1 cellular context compared by ENCODE assay signal in the genomic region with DNA sequence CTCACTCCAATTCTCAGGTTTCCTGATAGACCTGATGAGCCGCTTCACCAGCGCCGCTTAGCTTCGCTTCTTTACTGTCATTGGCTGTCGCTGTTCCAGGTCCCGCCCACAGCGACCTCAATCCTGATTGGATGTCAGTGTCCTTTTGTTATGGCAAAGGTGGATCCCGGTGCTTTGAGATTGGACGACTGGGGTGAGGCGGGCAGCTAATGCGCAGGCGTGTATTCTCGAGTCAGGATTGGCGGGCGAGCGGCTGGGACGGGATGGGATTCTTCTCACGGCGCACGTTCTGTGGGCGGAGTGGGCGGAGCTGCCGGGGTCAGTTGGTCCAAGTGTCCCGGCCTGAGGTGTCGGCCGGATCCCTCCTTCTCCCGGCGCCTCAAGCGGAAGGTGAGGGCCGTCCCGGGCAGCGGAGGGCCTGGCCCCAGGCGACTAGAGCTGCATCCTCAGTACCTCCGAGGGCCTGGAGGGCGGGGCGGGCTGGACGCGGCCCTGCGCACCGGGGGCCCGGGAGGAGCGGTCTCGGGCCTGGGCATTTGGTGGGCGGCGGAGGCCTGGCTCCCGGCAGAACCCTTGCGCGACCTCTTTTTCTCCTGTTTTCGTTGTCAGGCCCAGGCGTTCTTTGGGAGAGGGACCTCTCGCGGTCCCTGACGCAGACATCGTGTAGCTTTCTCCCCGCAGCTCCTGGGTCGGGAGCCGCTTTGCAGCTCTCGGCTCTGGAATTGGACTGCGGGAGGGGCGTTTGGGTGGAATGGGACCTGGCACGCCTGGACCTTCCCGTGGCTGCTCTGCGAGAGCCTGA.
A peak's percentile ranks its signal among the peaks of the same experiment; 100 is the strongest.
TF ChIP-seq lines count a peak whose summit lies in the region.

A gene (plus strand): TSS at position 319 of the 802 bp plus-strand sequence. CDS start 5,525 bp downstream, outside the sequence.

TF ChIP-seq in GM12878, 131 proteins besides CTCF, POLR2A, EP300 and RAD21 (continued from another document):
- TF ChIP-seq NFYA (IDR thresholded peaks at IDR 0.05; ENCODE audit: borderline replicate concordance, low read depth, low read length) (peak; percentile 48), RCOR1 (conservative IDR thresholded peaks at IDR 0.05; ENCODE audit: low read depth, low read length) (peak; percentile 67; the same call in 1 of the 2 replicates), CBFB (IDR thresholded peaks at IDR 0.05; ENCODE audit: low read depth) (no peak), MXI1 (IDR thresholded peaks at IDR 0.05; ENCODE audit: low read depth, low read length) (peak; percentile 79; the same call in 1 of the 2 replicates), TCF3 (IDR thresholded peaks at IDR 0.05; ENCODE audit: borderline replicate concordance, insufficient read depth, low read depth, low read length) (no peak), GATAD2B (conservative IDR thresholded peaks at IDR 0.05; ENCODE audit: low read depth) (peak; percentile 41), RFX5 (IDR thresholded peaks at IDR 0.05; ENCODE audit: low read depth, low read length) (peak; percentile 33; the same call in 1 of the 2 replicates), CHD2 (IDR thresholded peaks at IDR 0.05; ENCODE audit: borderline replicate concordance, low read depth, low read length) (peak; percentile 67; the same call in 1 of the 2 replicates), YY1 (IDR thresholded peaks at IDR 0.05; ENCODE audit: low read depth, low read length) (0 out of 2 replicates have a peak, but pooled peaks have one; percentile 11), HDGF (IDR thresholded peaks at IDR 0.05) (peak; percentile 94), CREB1 (IDR thresholded peaks at IDR 0.05; ENCODE audit: low read depth) (0 out of 2 replicates have a peak, but pooled peaks have one; percentile 4), BHLHE40 (IDR thresholded peaks at IDR 0.05; ENCODE audit: borderline replicate concordance in 1 of 2, low read depth in 2 of 2, low read length in 1 of 2) (peak; percentile 88 to 95), IKZF2 (IDR thresholded peaks at IDR 0.05) (peak in 1 of 2 experiments; percentile 5; a peak in 2 of 4 replicates), FOS (IDR thresholded peaks at IDR 0.05; ENCODE audit: borderline replicate concordance, extremely low read depth, insufficient read length) (peak; percentile 32), NR2C1 (IDR thresholded peaks at IDR 0.05) (peak; percentile 62), SIN3A (IDR thresholded peaks at IDR 0.05; ENCODE audit: low read depth, low read length) (peak; percentile 60; the same call in 1 of the 2 replicates), NR2F1 (conservative IDR thresholded peaks at IDR 0.05) (peak; percentile 86), HCFC1 (IDR thresholded peaks at IDR 0.05; ENCODE audit: low read length) (no peak; the same call in 1 of the 2 replicates), BRCA1 (IDR thresholded peaks at IDR 0.05; ENCODE audit: low read depth, low read length) (no peak), EED (IDR thresholded peaks at IDR 0.05; ENCODE audit: low read depth) (peak; percentile 45; the same call in 1 of the 2 replicates), POLR2AphosphoS2 (IDR thresholded peaks at IDR 0.05; ENCODE audit: low read depth, low read length) (peak; percentile 49; the same call in 1 of the 2 replicates), CBX5 (IDR thresholded peaks at IDR 0.05; ENCODE audit: low read depth) (no peak)
- TF ChIP-seq, protein P1, sequence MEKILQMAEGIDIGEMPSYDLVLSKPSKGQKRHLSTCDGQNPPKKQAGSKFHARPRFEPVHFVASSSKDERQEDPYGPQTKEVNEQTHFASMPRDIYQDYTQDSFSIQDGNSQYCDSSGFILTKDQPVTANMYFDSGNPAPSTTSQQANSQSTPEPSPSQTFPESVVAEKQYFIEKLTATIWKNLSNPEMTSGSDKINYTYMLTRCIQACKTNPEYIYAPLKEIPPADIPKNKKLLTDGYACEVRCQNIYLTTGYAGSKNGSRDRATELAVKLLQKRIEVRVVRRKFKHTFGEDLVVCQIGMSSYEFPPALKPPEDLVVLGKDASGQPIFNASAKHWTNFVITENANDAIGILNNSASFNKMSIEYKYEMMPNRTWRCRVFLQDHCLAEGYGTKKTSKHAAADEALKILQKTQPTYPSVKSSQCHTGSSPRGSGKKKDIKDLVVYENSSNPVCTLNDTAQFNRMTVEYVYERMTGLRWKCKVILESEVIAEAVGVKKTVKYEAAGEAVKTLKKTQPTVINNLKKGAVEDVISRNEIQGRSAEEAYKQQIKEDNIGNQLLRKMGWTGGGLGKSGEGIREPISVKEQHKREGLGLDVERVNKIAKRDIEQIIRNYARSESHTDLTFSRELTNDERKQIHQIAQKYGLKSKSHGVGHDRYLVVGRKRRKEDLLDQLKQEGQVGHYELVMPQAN (conservative IDR thresholded peaks at IDR 0.05): 0 out of 2 replicates have a peak, but pooled peaks have one; percentile 45
- TF ChIP-seq, protein P2, sequence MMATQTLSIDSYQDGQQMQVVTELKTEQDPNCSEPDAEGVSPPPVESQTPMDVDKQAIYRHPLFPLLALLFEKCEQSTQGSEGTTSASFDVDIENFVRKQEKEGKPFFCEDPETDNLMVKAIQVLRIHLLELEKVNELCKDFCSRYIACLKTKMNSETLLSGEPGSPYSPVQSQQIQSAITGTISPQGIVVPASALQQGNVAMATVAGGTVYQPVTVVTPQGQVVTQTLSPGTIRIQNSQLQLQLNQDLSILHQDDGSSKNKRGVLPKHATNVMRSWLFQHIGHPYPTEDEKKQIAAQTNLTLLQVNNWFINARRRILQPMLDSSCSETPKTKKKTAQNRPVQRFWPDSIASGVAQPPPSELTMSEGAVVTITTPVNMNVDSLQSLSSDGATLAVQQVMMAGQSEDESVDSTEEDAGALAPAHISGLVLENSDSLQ (IDR thresholded peaks at IDR 0.05): peak; percentile 91
- TF ChIP-seq, protein P3, sequence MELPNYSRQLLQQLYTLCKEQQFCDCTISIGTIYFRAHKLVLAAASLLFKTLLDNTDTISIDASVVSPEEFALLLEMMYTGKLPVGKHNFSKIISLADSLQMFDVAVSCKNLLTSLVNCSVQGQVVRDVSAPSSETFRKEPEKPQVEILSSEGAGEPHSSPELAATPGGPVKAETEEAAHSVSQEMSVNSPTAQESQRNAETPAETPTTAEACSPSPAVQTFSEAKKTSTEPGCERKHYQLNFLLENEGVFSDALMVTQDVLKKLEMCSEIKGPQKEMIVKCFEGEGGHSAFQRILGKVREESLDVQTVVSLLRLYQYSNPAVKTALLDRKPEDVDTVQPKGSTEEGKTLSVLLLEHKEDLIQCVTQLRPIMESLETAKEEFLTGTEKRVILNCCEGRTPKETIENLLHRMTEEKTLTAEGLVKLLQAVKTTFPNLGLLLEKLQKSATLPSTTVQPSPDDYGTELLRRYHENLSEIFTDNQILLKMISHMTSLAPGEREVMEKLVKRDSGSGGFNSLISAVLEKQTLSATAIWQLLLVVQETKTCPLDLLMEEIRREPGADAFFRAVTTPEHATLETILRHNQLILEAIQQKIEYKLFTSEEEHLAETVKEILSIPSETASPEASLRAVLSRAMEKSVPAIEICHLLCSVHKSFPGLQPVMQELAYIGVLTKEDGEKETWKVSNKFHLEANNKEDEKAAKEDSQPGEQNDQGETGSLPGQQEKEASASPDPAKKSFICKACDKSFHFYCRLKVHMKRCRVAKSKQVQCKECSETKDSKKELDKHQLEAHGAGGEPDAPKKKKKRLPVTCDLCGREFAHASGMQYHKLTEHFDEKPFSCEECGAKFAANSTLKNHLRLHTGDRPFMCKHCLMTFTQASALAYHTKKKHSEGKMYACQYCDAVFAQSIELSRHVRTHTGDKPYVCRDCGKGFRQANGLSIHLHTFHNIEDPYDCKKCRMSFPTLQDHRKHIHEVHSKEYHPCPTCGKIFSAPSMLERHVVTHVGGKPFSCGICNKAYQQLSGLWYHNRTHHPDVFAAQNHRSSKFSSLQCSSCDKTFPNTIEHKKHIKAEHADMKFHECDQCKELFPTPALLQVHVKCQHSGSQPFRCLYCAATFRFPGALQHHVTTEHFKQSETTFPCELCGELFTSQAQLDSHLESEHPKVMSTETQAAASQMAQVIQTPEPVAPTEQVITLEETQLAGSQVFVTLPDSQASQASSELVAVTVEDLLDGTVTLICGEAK (IDR thresholded peaks at IDR 0.05; ENCODE audit: borderline replicate concordance): no peak
- TF ChIP-seq, protein P4, sequence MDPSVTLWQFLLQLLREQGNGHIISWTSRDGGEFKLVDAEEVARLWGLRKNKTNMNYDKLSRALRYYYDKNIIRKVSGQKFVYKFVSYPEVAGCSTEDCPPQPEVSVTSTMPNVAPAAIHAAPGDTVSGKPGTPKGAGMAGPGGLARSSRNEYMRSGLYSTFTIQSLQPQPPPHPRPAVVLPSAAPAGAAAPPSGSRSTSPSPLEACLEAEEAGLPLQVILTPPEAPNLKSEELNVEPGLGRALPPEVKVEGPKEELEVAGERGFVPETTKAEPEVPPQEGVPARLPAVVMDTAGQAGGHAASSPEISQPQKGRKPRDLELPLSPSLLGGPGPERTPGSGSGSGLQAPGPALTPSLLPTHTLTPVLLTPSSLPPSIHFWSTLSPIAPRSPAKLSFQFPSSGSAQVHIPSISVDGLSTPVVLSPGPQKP (IDR thresholded peaks at IDR 0.05; ENCODE audit: low read depth, low read length): no peak
- TF ChIP-seq, protein P5, sequence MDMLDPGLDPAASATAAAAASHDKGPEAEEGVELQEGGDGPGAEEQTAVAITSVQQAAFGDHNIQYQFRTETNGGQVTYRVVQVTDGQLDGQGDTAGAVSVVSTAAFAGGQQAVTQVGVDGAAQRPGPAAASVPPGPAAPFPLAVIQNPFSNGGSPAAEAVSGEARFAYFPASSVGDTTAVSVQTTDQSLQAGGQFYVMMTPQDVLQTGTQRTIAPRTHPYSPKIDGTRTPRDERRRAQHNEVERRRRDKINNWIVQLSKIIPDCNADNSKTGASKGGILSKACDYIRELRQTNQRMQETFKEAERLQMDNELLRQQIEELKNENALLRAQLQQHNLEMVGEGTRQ (IDR thresholded peaks at IDR 0.05; ENCODE audit: borderline replicate concordance, low read depth, low read length): no peak
- TF ChIP-seq, protein P6, sequence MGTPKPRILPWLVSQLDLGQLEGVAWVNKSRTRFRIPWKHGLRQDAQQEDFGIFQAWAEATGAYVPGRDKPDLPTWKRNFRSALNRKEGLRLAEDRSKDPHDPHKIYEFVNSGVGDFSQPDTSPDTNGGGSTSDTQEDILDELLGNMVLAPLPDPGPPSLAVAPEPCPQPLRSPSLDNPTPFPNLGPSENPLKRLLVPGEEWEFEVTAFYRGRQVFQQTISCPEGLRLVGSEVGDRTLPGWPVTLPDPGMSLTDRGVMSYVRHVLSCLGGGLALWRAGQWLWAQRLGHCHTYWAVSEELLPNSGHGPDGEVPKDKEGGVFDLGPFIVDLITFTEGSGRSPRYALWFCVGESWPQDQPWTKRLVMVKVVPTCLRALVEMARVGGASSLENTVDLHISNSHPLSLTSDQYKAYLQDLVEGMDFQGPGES (IDR thresholded peaks at IDR 0.05): peak; percentile 76; the same call in 1 of the 2 replicates
- TF ChIP-seq, protein P7, sequence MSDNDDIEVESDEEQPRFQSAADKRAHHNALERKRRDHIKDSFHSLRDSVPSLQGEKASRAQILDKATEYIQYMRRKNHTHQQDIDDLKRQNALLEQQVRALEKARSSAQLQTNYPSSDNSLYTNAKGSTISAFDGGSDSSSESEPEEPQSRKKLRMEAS (IDR thresholded peaks at IDR 0.05; ENCODE audit: low read depth, low read length): 0 out of 2 replicates have a peak, but pooled peaks have one; percentile 18
